In genomic region chr1:204917802-204918201, GRCh38 we compare ENCODE assay signal across 25 cellular contexts. TPM values are rescaled to one million over a fixed set of nuclear protein-coding genes. Genes with fewer than 3 reads are reported as not detected.
DNase-seq lines count a peak whose midpoint lies in the region; ATAC-seq, FAIRE-seq and TF ChIP-seq lines count a peak whose summit lies in the region.
"Had no signal": no experiment of that assay in that cellular context is flagged by ENCODE, and none has a peak within 500 bp of the region (broad histone marks: within the 10 kb centered on the region; RNA-seq: fewer than 3 reads in every experiment).

No MANE protein-coding gene starts in this region.

- intact Hi-C loops in left ventricle myocardium inferior (cut with micrococcal nuclease), result no loop called here

- no peak overlapping the region for H3K4me3 ChIP-seq in bronchial epithelial cell (ENCODE audit: low read depth, low read length)
- no peak overlapping the region for H3K4me3 ChIP-seq in left ventricle myocardium inferior
- H3K4me3 ChIP-seq: A549; BLaER1 treated with 17β-estradiol and CSF1 and Interleukin-3, amounts not matched to agents 10 nM and 100 nM; GM23338 had no signal

- no peak for TF ChIP-seq CTCF in 22Rv1 (IDR thresholded peaks at IDR 0.05)
- no peak for TF ChIP-seq CTCF in bronchial epithelial cell (IDR thresholded peaks at IDR 0.05; ENCODE audit: insufficient read depth, low read length, severe bottlenecking)
- no peak for TF ChIP-seq CTCF in left ventricle myocardium inferior (IDR thresholded peaks at IDR 0.05; ENCODE audit: borderline replicate concordance)

- ATAC-seq in esophagus mucosa, result peak; percentile 65
- ATAC-seq in GM21528 (IDR thresholded peaks at IDR 0.05; ENCODE audit: low FRiP score, unreplicated experiment), result no peak
- ATAC-seq: A549, GM23338, HCT116 had no signal

- peak; percentile 44 for DNase-seq in bronchial epithelial cell (ENCODE audit: low read depth)
- no peak for DNase-seq in left ventricle myocardium inferior
- DNase-seq in HUDEP-2 (lab: John Stamatoyannopoulos, UW; ENCODE audit: unreplicated experiment in 76 of 76), result no peak
- DNase-seq: 8988T; ACHN; AML-193; BE2C; CD4-positive, alpha-beta T cell; CD8-positive, alpha-beta memory T cell; DMS 273 treated with DMSO at 0.1 percent for 48 hours; DMS53; DMS79 treated with DMSO at 0.1 percent for 48 hours; H9; HFFc6 had no signal

- H3K9me3 ChIP-seq in left ventricle myocardium inferior (replicated peaks), result peaks cover 7% of the 10 kb centered on the region
- H3K9me3 ChIP-seq: BE2C had no signal

- no peak for FAIRE-seq in bronchial epithelial cell (lab: Jason Lieb, UNC)
- FAIRE-seq: A549, D721Med, GM12892, GM19239 had no signal

- H3K36me3 ChIP-seq in bronchial epithelial cell (ENCODE audit: control insufficient read depth, insufficient read depth, low read length), result no peaks in the 10 kb centered on the region
- no peaks in the 10 kb centered on the region for H3K36me3 ChIP-seq in left ventricle myocardium inferior
- H3K36me3 ChIP-seq: BE2C; BLaER1 treated with 17β-estradiol and CSF1 and Interleukin-3, amounts not matched to agents 10 nM and 100 nM had no signal

- peaks cover 16% of the 10 kb centered on the region for H3K4me1 ChIP-seq in left ventricle myocardium inferior
- H3K4me1 ChIP-seq: A549, BE2C had no signal

- H3K27ac ChIP-seq in 22Rv1, result peak overlapping the region; percentile 93
- H3K27ac ChIP-seq in left ventricle myocardium inferior (replicated peaks), result no peak overlapping the region
- H3K27ac ChIP-seq: A549; BLaER1 treated with 17β-estradiol and CSF1 and Interleukin-3, amounts not matched to agents 10 nM and 100 nM had no signal

- H3K27me3 ChIP-seq in bronchial epithelial cell (ENCODE audit: control insufficient read depth, insufficient read depth, low read length) (no peaks in the 10 kb centered on the region), left ventricle myocardium inferior (ENCODE audit: low read depth) (peaks cover 8% of the 10 kb centered on the region)
- H3K27me3 ChIP-seq: BE2C; BLaER1 treated with 17β-estradiol and CSF1 and Interleukin-3, amounts not matched to agents 10 nM and 100 nM had no signal

RNA-seq across cellular contexts. Expression of gene NFASC, which starts 47.1 kb away (rescaled TPM):
- 0.53 and 1.0 TPM in 2 replicates for total RNA-seq in bronchial epithelial cell
- 12.2 TPM for total RNA-seq in esophagus mucosa
- total RNA-seq in left ventricle myocardium inferior, result 8.2 TPM
- total RNA-seq: CD4-positive, alpha-beta T cell; G401 had no signal
